ENCODE assay signal across 37 cellular contexts in the genomic region with DNA sequence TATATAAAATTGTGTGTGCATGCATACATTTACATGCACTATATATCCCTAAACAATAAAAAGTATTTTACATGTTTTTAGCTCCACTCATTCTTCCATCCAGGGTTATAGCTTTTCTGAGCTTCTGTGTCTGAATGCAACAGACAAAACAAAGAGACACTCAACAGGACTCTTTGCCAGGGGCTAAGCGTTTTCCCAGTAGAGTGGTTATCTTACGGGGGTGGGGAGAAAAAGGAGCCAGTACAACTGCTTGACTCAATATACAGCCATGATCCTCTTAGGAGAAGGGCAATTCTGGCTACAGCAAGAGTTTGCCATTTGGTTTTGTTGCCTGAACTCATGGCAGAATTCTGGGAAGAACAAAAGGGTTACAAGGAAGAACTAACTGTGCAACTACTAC.
"Had no signal": no experiment of that assay in that cellular context is flagged by ENCODE, and none has a peak within 500 bp of the region (broad histone marks: within the 10 kb centered on the region; RNA-seq: fewer than 3 reads in every experiment).

No MANE protein-coding gene starts in this region.

- H3K4me1 Mint-ChIP-seq: activated naive CD4-positive, alpha-beta T cell treated with anti-CD3 and anti-CD28 coated beads, Interleukin-2, amount 50 U/mL, for 24 hours; activated naive CD8-positive, alpha-beta T cell treated with anti-CD3 and anti-CD28 coated beads for 36 hours; activated naive CD8-positive, alpha-beta T cell treated with anti-CD3 and anti-CD28 coated beads, Interleukin-2, amount 50 U/mL, for 24 hours had no signal

- H3K36me3 Mint-ChIP-seq: activated naive CD4-positive, alpha-beta T cell treated with anti-CD3 and anti-CD28 coated beads, Interleukin-2, amount 50 U/mL, for 24 hours; activated naive CD8-positive, alpha-beta T cell treated with anti-CD3 and anti-CD28 coated beads for 36 hours; brain had no signal

- H3K4me1 ChIP-seq: adrenal gland, breast epithelium, colonic mucosa, esophagus squamous epithelium, gastrocnemius medialis had no signal

- H3K27ac ChIP-seq: adrenal gland, breast epithelium, cardiac muscle cell, colonic mucosa, epithelial cell of prostate, esophagus squamous epithelium, gastrocnemius medialis, WERI-Rb-1 had no signal

- H3K4me3 Mint-ChIP-seq: activated B cell treated with CpG ODN at 0.5 μM for 24 hours; activated CD8-positive, alpha-beta T cell treated with anti-CD3 and anti-CD28 coated beads for 36 hours; activated naive CD4-positive, alpha-beta T cell treated with anti-CD3 and anti-CD28 coated beads for 36 hours; activated naive CD4-positive, alpha-beta T cell treated with anti-CD3 and anti-CD28 coated beads, Interleukin-2, amount 50 U/mL, for 24 hours; activated naive CD8-positive, alpha-beta T cell treated with anti-CD3 and anti-CD28 coated beads for 36 hours; activated naive CD8-positive, alpha-beta T cell treated with anti-CD3 and anti-CD28 coated beads, Interleukin-2, amount 50 U/mL, for 24 hours; activated T-helper 1 cell treated with anti-CD3 and anti-CD28 coated beads, Interleukin-12 subunit alpha, Interleukin-12 subunit beta, Interleukin-2, Interleukin-4 antibody, amounts not matched to agents 30 ng/mL and 10 ng/mL and 1 ng/mL, durations not matched to agents 14 hours and 24 hours and 36 hours; brain; T-helper 17 cell; T-helper 2 cell treated with Interferon-gamma antibody and Interleukin-4, amounts not matched to agents 5 μg/mL and 100 μg/mL, for 36 hours had no signal

- H3K27me3 Mint-ChIP-seq: activated naive CD4-positive, alpha-beta T cell treated with anti-CD3 and anti-CD28 coated beads, Interleukin-2, amount 50 U/mL, for 24 hours; activated naive CD8-positive, alpha-beta T cell treated with anti-CD3 and anti-CD28 coated beads for 36 hours; activated naive CD8-positive, alpha-beta T cell treated with anti-CD3 and anti-CD28 coated beads, Interleukin-2, amount 50 U/mL, for 24 hours; T-helper 17 cell had no signal

- ATAC-seq: activated CD4-positive, CD25-positive, alpha-beta regulatory T cell treated with anti-CD3 and anti-CD28 coated beads, Interleukin-2, amount 50 U/mL, for 24 hours; activated CD8-positive, alpha-beta T cell treated with anti-CD3 and anti-CD28 coated beads for 36 hours; activated naive CD8-positive, alpha-beta T cell treated with anti-CD3 and anti-CD28 coated beads, Interleukin-2, amount 50 U/mL, for 24 hours; gastrocnemius medialis; T-helper 17 cell had no signal

- H3K27ac Mint-ChIP-seq: activated B cell treated with CpG ODN at 0.5 μM for 24 hours; activated CD8-positive, alpha-beta T cell treated with anti-CD3 and anti-CD28 coated beads for 36 hours; activated naive CD4-positive, alpha-beta T cell treated with anti-CD3 and anti-CD28 coated beads for 36 hours; activated naive CD4-positive, alpha-beta T cell treated with anti-CD3 and anti-CD28 coated beads, Interleukin-2, amount 50 U/mL, for 24 hours; activated naive CD8-positive, alpha-beta T cell treated with anti-CD3 and anti-CD28 coated beads for 36 hours; activated naive CD8-positive, alpha-beta T cell treated with anti-CD3 and anti-CD28 coated beads, Interleukin-2, amount 50 U/mL, for 24 hours; activated T-helper 1 cell treated with anti-CD3 and anti-CD28 coated beads, Interleukin-12 subunit alpha, Interleukin-12 subunit beta, Interleukin-2, Interleukin-4 antibody, amounts not matched to agents 30 ng/mL and 10 ng/mL and 1 ng/mL, durations not matched to agents 14 hours and 24 hours and 36 hours; activated T-helper 2 cell treated with anti-CD3 and anti-CD28 coated beads, Interferon-gamma antibody, Interleukin-2, Interleukin-4, amounts not matched to agents 10 μg/mL and 5 μg/mL and 100 μg/mL, durations not matched to agents 14 hours and 24 hours and 36 hours; brain; T-helper 17 cell; T-helper 2 cell treated with Interferon-gamma antibody and Interleukin-4, amounts not matched to agents 5 μg/mL and 100 μg/mL, for 36 hours had no signal

- H3K9me3 ChIP-seq: adrenal gland, breast epithelium, colonic mucosa, esophagus squamous epithelium, gastrocnemius medialis had no signal

- FAIRE-seq: endometrium, endothelial cell of umbilical vein had no signal

- H3K4me3 ChIP-seq: adrenal gland, breast epithelium, cardiac muscle cell, colonic mucosa, esophagus squamous epithelium, gastrocnemius medialis had no signal

- H3K9me3 Mint-ChIP-seq: activated B cell treated with CpG ODN at 0.5 μM for 24 hours; activated CD8-positive, alpha-beta T cell treated with anti-CD3 and anti-CD28 coated beads for 36 hours; activated naive CD4-positive, alpha-beta T cell treated with anti-CD3 and anti-CD28 coated beads for 36 hours; activated naive CD4-positive, alpha-beta T cell treated with anti-CD3 and anti-CD28 coated beads, Interleukin-2, amount 50 U/mL, for 24 hours; activated naive CD8-positive, alpha-beta T cell treated with anti-CD3 and anti-CD28 coated beads for 36 hours; activated naive CD8-positive, alpha-beta T cell treated with anti-CD3 and anti-CD28 coated beads, Interleukin-2, amount 50 U/mL, for 24 hours; activated T-helper 1 cell treated with anti-CD3 and anti-CD28 coated beads, Interleukin-12 subunit alpha, Interleukin-12 subunit beta, Interleukin-2, Interleukin-4 antibody, amounts not matched to agents 30 ng/mL and 10 ng/mL and 1 ng/mL, durations not matched to agents 14 hours and 24 hours and 36 hours; activated T-helper 2 cell treated with anti-CD3 and anti-CD28 coated beads, Interferon-gamma antibody, Interleukin-2, Interleukin-4, amounts not matched to agents 10 μg/mL and 5 μg/mL and 100 μg/mL, durations not matched to agents 14 hours and 24 hours and 36 hours; brain; T-helper 2 cell treated with Interferon-gamma antibody and Interleukin-4, amounts not matched to agents 5 μg/mL and 100 μg/mL, for 36 hours had no signal

- DNase-seq: activated B cell treated with CpG ODN at 0.5 μM for 24 hours; activated CD4-positive, alpha-beta T cell treated with anti-CD3 and anti-CD28 coated beads for 48 hours; activated CD4-positive, alpha-beta T cell treated with anti-CD3 and anti-CD28 coated beads, Interleukin-2, amount 50 U/mL, for 1 hour; activated CD4-positive, alpha-beta T cell treated with anti-CD3 and anti-CD28 coated beads, Interleukin-2, amount 50 U/mL, for 48 hours; activated CD8-positive, alpha-beta memory T cell treated with anti-CD3 and anti-CD28 coated beads for 24 hours; activated CD8-positive, alpha-beta memory T cell treated with anti-CD3 and anti-CD28 coated beads, Interleukin-2, amount 50 U/mL, for 4 hours; activated CD8-positive, alpha-beta T cell treated with anti-CD3 and anti-CD28 coated beads for 36 hours; activated effector memory CD4-positive, alpha-beta T cell treated with anti-CD3 and anti-CD28 coated beads, Interleukin-2, amount 50 U/mL, for 16 hours; activated naive CD4-positive, alpha-beta T cell treated with anti-CD3 and anti-CD28 coated beads for 36 hours; activated naive CD8-positive, alpha-beta T cell treated with anti-CD3 and anti-CD28 coated beads for 36 hours; activated naive CD8-positive, alpha-beta T cell treated with anti-CD3 and anti-CD28 coated beads, Interleukin-2, amount 50 U/mL, for 24 hours; activated T-cell treated with anti-CD3 and anti-CD28 coated beads, Interleukin-2, amount 50 U/mL, for 1 hour; activated T-cell treated with anti-CD3 and anti-CD28 coated beads, Interleukin-2, amount 50 U/mL, for 48 hours; adrenal gland; amygdala; aorta; central memory CD4-positive, alpha-beta T cell; cerebellar nuclear complex; colonic mucosa; effector CD8-positive, alpha-beta T cell; esophagus squamous epithelium; gastrocnemius medialis; T-helper 1 cell; T-helper 17 cell; T1000; WERI-Rb-1 had no signal

- H3K27me3 ChIP-seq: adrenal gland, breast epithelium, cardiac muscle cell, colonic mucosa, esophagus squamous epithelium, gastrocnemius medialis had no signal

- H3K36me3 ChIP-seq: adrenal gland, breast epithelium, cardiac muscle cell, colonic mucosa, esophagus squamous epithelium, gastrocnemius medialis, WERI-Rb-1 had no signal
